Comparison of ENCODE assay signal across 9 cellular contexts in genomic region chr2:86221066-86221684, GRCh38. TPM values are rescaled to one million over a fixed set of nuclear protein-coding genes. Genes with fewer than 3 reads are reported as not detected.
A peak's percentile ranks its signal among the peaks of the same experiment; 100 is the strongest.
DNase-seq lines count a peak whose midpoint lies in the region; ATAC-seq and TF ChIP-seq lines count a peak whose summit lies in the region.
"Had no signal": no experiment of that assay in that cellular context is flagged by ENCODE, and none has a peak within 500 bp of the region (broad histone marks: within the 10 kb centered on the region; RNA-seq: fewer than 3 reads in every experiment).

No MANE protein-coding gene starts in this region.

- H3K36me3 Mint-ChIP-seq in activated T-cell treated with anti-CD3 and anti-CD28 coated beads, Interleukin-2, amount 50 U/mL, for 72 hours (ENCODE audit: insufficient read depth in 2 of 2), result no peaks in the 10 kb centered on the region

- POLR2A ChIA-PET in OCI-LY7 (lab: Charles Lee), result interaction anchor here (0.7 to 2.4 kb wide), 4 partner anchors 14 to 221 kb away, joined by 3 to 6 read pairs (median 3); no protein-coding TSS in a partner anchor

- intact Hi-C loops in OCI-LY7 (cut with micrococcal nuclease; ENCODE audit: unreplicated experiment), result loop anchor here (2.0 to 10.0 kb wide), 3 partner anchors 76 to 224 kb away; partner anchors contain the start of gene KDM3A

- TF ChIP-seq CTCF in OCI-LY7 (conservative IDR thresholded peaks at IDR 0.05; ENCODE audit: low read length) (peak; percentile 89), foreskin fibroblast (IDR thresholded peaks at IDR 0.05; ENCODE audit: low read depth, low read length) (peak; percentile 77)

- H4K20me1 ChIP-seq in OCI-LY7 (ENCODE audit: insufficient read depth, low read length), result no peaks in the 10 kb centered on the region

- no peak overlapping the region for H3K27ac Mint-ChIP-seq in activated T-cell treated with anti-CD3 and anti-CD28 coated beads, Interleukin-2, amount 50 U/mL, for 72 hours

- no peak overlapping the region for H3K4me3 Mint-ChIP-seq in activated T-cell treated with anti-CD3 and anti-CD28 coated beads, Interleukin-2, amount 50 U/mL, for 72 hours

- no peaks in the 10 kb centered on the region for H3K79me2 ChIP-seq in OCI-LY7 (ENCODE audit: insufficient read depth, low read depth, low read length)

- no peaks in the 10 kb centered on the region for H3K9me3 Mint-ChIP-seq in activated T-cell treated with anti-CD3 and anti-CD28 coated beads, Interleukin-2, amount 50 U/mL, for 72 hours

- no peak overlapping the region for H3K4me3 ChIP-seq in OCI-LY7 (ENCODE audit: low read depth, low read length, poor library complexity, severe bottlenecking)
- H3K4me3 ChIP-seq in foreskin fibroblast (ENCODE audit: low read depth in 1 of 2, low read length in 2 of 2), result no peak overlapping the region
- H3K4me3 ChIP-seq: SJSA1 had no signal

- peak; percentile 55 for ATAC-seq in HG02642 (IDR thresholded peaks at IDR 0.05; ENCODE audit: poor library complexity, unreplicated experiment)
- ATAC-seq in activated T-cell treated with anti-CD3 and anti-CD28 coated beads, Interleukin-2, amount 50 U/mL, for 72 hours (replicated peaks in 1 of 2), result peak; percentile 49 to 66
- no peak for ATAC-seq in GM21423 (IDR thresholded peaks at IDR 0.05; ENCODE audit: unreplicated experiment)
- ATAC-seq in GM19035 (IDR thresholded peaks at IDR 0.05; ENCODE audit: unreplicated experiment), result no peak

- H3K4me2 ChIP-seq in OCI-LY7 (ENCODE audit: low read length), result no peak overlapping the region

- no peaks in the 10 kb centered on the region for H3K36me3 ChIP-seq in OCI-LY7 (ENCODE audit: insufficient read depth, low read length)
- H3K36me3 ChIP-seq: SJSA1 had no signal

- BruUV-seq in OCI-LY7 (replicated peaks; lab: Mats Ljungman, UMichigan), result no TSS peak

- no peaks in the 10 kb centered on the region for H3K9me2 ChIP-seq in OCI-LY7 (ENCODE audit: insufficient read depth, low read length)

- 0 out of 2 replicates have a peak overlapping the region, but pooled peaks have one; percentile 45 for H2AFZ ChIP-seq in OCI-LY7 (ENCODE audit: low read length)

- CTCF ChIA-PET in OCI-LY7 (lab: Charles Lee; ENCODE audit: unreplicated experiment), result interaction anchor here (0.6 to 1.4 kb wide), 2 partner anchors 20 to 221 kb away, joined by 3 to 4 read pairs; no protein-coding TSS in a partner anchor

- H3K4me1 ChIP-seq in OCI-LY7 (ENCODE audit: insufficient read depth, low read length, poor library complexity, severe bottlenecking), result peaks cover 24% of the 10 kb centered on the region

- no peaks in the 10 kb centered on the region for H3K9me3 ChIP-seq in OCI-LY7 (ENCODE audit: low read length)
- H3K9me3 ChIP-seq: SJSA1 had no signal

- DNase-seq in COR-L47 (lab: John Stamatoyannopoulos, UW) (peak; percentile 23), OCI-LY7 (ENCODE audit: low spot score) (peak; percentile 72), foreskin fibroblast (peak in 1 of 2 donors; percentile 76), retina (peak; percentile 63)
- DNase-seq in activated T-cell treated with anti-CD3 and anti-CD28 coated beads, Interleukin-2, amount 50 U/mL, for 72 hours, result peak; percentile 48 to 60

- H3K27me3 Mint-ChIP-seq in activated T-cell treated with anti-CD3 and anti-CD28 coated beads, Interleukin-2, amount 50 U/mL, for 72 hours (ENCODE audit: low read depth), result no peaks in the 10 kb centered on the region

- H3K27ac ChIP-seq in OCI-LY7 (ENCODE audit: low read depth, low read length, poor library complexity, severe bottlenecking), result no peak overlapping the region
- H3K27ac ChIP-seq: SJSA1 had no signal

- H3K4me1 Mint-ChIP-seq in activated T-cell treated with anti-CD3 and anti-CD28 coated beads, Interleukin-2, amount 50 U/mL, for 72 hours (ENCODE audit: low read depth), result peaks cover 31% of the 10 kb centered on the region

RNA-seq across cellular contexts. Expression of gene MRPL35, which starts 21.9 kb away (rescaled TPM):
- 26.8 and 26.9 TPM in 2 replicates for total RNA-seq in OCI-LY7 (2014; rRNA removed; shearing (Covaris generic))
- 48.7 and 56.8 TPM in 2 replicates for total RNA-seq in OCI-LY7 (2022)
- total RNA-seq in activated T-cell treated with anti-CD3 and anti-CD28 coated beads, Interleukin-2, amount 50 U/mL, for 72 hours, result 10 to 100 TPM; 53.6 to 73.0 TPM

RNA-seq across cellular contexts. Expression of gene IMMT, which starts 25.9 kb away (rescaled TPM):
- 77.3 and 82.1 TPM in 2 replicates for total RNA-seq in OCI-LY7 (2014; rRNA removed; shearing (Covaris generic))
- 121 and 128 TPM in 2 replicates for total RNA-seq in OCI-LY7 (2022)
- total RNA-seq in activated T-cell treated with anti-CD3 and anti-CD28 coated beads, Interleukin-2, amount 50 U/mL, for 72 hours, result 100 to 1,000 TPM; 125 to 138 TPM

Comparison
In these comparisons a context has a peak if more than half of its experiments do, and no peak if none do; other contexts are left out.
1. ATAC-seq: peak in HG02642 (single experiment) and activated T-cell treated with anti-CD3 and anti-CD28 coated beads, Interleukin-2, amount 50 U/mL, for 72 hours (2 of 2); none in GM21423 (single experiment) and GM19035 (single experiment).